In genomic region chr2:236308855-236309668, GRCh38 we compare ENCODE assay signal across 16 cellular contexts. TPM values are rescaled to one million over a fixed set of nuclear protein-coding genes. Genes with fewer than 3 reads are reported as not detected.
"Had no signal": no experiment of that assay in that cellular context is flagged by ENCODE, and none has a peak within 500 bp of the region (broad histone marks: within the 10 kb centered on the region; RNA-seq: fewer than 3 reads in every experiment).

No MANE protein-coding gene starts in this region.

- H3K4me1 ChIP-seq: SJCRH30 had no signal

- DNase-seq: IMR-90, KG1, NCI-H1092, NCI-H1417 treated with DMSO at 0.1 percent for 48 hours, NCI-H2081 treated with DMSO at 0.1 percent for 48 hours, NCI-H2171, NCI-H226, NCI-H510A, NCI-H524 treated with DMSO at 0.1 percent for 48 hours had no signal

- ATAC-seq: Right ventricle myocardium inferior had no signal

- H3K4me3 ChIP-seq: MG63, SJCRH30, SK-N-MC had no signal

- H3K27me3 ChIP-seq: MG63, SJCRH30 had no signal

- H3K27ac ChIP-seq: SJCRH30, SK-N-MC had no signal

- H3K36me3 ChIP-seq: MG63, SJCRH30 had no signal

RNA-seq across cellular contexts. Expression of gene ASB18, which starts 44.9 kb away (rescaled TPM):
- total RNA-seq: HT-29; IMR-90; RPMI7951; T-helper 1 cell treated with Interleukin-12 subunit alpha and Interleukin-12 subunit beta and Interleukin-4 antibody, amounts not matched to agents 30 ng/mL and 1 ng/mL, for 36 hours had no signal
- polyA plus RNA-seq: IMR-90 had no signal
